In the genomic region with DNA sequence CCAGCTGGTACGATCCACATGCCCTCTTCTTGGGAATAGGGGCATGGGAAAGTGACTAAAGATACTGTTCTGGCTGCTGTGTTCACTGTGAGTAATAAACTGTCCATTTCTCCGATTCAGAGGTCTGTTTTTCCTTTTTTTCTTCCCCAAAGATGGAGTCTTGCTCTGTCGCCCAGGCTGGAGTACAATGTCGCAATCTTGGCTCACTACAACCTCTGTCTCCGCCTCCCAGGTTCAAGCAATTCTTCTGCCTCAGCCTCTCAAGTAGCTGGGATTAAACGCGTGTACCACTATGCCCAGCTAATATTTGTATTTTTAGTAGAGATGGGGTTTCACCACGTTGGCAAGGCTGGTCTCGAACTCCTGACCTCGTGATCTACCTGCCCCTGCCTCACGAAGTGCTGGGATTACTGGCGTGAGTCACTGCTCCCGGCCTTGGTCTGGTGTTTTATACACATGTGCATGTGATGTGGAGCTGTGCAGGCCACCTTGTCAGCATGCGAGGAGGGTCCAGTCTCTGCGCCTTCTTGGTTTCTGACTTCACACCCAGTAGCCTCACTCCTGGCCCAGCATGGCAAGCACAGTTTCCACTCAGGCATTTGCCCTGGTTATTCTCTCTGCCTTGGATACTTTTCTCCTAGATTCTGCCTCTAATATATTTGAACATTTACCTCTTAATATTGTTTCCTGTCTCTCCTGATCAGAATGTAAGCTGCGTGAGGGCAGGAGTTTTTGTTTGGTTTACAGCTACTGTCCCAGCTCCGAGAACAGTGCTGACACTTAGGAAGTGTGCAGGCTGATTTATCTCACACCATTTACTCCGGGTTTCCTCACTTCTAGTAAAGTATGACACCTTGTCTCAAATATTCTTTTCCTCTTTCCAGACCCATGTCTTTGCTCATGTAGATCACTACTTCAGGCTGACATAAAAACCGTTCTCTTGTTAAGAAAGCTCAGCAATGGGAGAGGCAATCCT, we compare ENCODE assay signal across 2 cellular contexts.
TF ChIP-seq lines count a peak whose summit lies in the region.

No MANE protein-coding gene starts in this region.

TF ChIP-seq in IMR-90, 13 proteins besides CTCF, POLR2A, EP300 and RAD21:
- TF ChIP-seq CEBPB (IDR thresholded peaks at IDR 0.05; ENCODE audit: low read depth, low read length) (peak; percentile 77), MXI1 (IDR thresholded peaks at IDR 0.05; ENCODE audit: borderline replicate concordance, low read depth, low read length) (no peak)

TF ChIP-seq in K562, 482 proteins besides CTCF, POLR2A, EP300 and RAD21:
- no peak for TF ChIP-seq SOX6 (IDR thresholded peaks at IDR 0.05)
- TF ChIP-seq, protein P1, sequence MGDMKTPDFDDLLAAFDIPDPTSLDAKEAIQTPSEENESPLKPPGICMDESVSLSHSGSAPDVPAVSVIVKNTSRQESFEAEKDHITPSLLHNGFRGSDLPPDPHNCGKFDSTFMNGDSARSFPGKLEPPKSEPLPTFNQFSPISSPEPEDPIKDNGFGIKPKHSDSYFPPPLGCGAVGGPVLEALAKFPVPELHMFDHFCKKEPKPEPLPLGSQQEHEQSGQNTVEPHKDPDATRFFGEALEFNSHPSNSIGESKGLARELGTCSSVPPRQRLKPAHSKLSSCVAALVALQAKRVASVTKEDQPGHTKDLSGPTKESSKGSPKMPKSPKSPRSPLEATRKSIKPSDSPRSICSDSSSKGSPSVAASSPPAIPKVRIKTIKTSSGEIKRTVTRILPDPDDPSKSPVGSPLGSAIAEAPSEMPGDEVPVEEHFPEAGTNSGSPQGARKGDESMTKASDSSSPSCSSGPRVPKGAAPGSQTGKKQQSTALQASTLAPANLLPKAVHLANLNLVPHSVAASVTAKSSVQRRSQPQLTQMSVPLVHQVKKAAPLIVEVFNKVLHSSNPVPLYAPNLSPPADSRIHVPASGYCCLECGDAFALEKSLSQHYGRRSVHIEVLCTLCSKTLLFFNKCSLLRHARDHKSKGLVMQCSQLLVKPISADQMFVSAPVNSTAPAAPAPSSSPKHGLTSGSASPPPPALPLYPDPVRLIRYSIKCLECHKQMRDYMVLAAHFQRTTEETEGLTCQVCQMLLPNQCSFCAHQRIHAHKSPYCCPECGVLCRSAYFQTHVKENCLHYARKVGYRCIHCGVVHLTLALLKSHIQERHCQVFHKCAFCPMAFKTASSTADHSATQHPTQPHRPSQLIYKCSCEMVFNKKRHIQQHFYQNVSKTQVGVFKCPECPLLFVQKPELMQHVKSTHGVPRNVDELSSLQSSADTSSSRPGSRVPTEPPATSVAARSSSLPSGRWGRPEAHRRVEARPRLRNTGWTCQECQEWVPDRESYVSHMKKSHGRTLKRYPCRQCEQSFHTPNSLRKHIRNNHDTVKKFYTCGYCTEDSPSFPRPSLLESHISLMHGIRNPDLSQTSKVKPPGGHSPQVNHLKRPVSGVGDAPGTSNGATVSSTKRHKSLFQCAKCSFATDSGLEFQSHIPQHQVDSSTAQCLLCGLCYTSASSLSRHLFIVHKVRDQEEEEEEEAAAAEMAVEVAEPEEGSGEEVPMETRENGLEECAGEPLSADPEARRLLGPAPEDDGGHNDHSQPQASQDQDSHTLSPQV (IDR thresholded peaks at IDR 0.05): 0 out of 2 replicates have a peak, but pooled peaks have one; percentile 9
- TF ChIP-seq, protein P2, sequence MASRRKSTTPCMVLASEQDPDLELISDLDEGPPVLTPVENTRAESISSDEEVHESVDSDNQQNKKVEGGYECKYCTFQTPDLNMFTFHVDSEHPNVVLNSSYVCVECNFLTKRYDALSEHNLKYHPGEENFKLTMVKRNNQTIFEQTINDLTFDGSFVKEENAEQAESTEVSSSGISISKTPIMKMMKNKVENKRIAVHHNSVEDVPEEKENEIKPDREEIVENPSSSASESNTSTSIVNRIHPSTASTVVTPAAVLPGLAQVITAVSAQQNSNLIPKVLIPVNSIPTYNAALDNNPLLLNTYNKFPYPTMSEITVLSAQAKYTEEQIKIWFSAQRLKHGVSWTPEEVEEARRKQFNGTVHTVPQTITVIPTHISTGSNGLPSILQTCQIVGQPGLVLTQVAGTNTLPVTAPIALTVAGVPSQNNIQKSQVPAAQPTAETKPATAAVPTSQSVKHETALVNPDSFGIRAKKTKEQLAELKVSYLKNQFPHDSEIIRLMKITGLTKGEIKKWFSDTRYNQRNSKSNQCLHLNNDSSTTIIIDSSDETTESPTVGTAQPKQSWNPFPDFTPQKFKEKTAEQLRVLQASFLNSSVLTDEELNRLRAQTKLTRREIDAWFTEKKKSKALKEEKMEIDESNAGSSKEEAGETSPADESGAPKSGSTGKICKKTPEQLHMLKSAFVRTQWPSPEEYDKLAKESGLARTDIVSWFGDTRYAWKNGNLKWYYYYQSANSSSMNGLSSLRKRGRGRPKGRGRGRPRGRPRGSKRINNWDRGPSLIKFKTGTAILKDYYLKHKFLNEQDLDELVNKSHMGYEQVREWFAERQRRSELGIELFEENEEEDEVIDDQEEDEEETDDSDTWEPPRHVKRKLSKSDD (conservative IDR thresholded peaks at IDR 0.05; ENCODE audit: low read length): no peak
- peak; percentile 81 for TF ChIP-seq ZNF316 (IDR thresholded peaks at IDR 0.05)
- TF ChIP-seq CEBPB (tag; IDR thresholded peaks at IDR 0.05): peak; percentile 86
- no peak for TF ChIP-seq CEBPG (CRISPR knock-in tag; IDR thresholded peaks at IDR 0.05)
- TF ChIP-seq CEBPG (tag; conservative IDR thresholded peaks at IDR 0.05 in 1 of 2, IDR thresholded peaks at IDR 0.05 in 1 of 2): peak; percentile 56 to 66
- TF ChIP-seq RHOXF2B (CRISPR knock-in tag; conservative IDR thresholded peaks at IDR 0.05): no peak
- TF ChIP-seq TRIM28 (IDR thresholded peaks at IDR 0.05): peak; percentile 71
- TF ChIP-seq CBX8 (IDR thresholded peaks at IDR 0.05; ENCODE audit: borderline replicate concordance, extremely low read depth, low read depth, low read length, poor library complexity, severe bottlenecking): no peak
- TF ChIP-seq, protein P3, sequence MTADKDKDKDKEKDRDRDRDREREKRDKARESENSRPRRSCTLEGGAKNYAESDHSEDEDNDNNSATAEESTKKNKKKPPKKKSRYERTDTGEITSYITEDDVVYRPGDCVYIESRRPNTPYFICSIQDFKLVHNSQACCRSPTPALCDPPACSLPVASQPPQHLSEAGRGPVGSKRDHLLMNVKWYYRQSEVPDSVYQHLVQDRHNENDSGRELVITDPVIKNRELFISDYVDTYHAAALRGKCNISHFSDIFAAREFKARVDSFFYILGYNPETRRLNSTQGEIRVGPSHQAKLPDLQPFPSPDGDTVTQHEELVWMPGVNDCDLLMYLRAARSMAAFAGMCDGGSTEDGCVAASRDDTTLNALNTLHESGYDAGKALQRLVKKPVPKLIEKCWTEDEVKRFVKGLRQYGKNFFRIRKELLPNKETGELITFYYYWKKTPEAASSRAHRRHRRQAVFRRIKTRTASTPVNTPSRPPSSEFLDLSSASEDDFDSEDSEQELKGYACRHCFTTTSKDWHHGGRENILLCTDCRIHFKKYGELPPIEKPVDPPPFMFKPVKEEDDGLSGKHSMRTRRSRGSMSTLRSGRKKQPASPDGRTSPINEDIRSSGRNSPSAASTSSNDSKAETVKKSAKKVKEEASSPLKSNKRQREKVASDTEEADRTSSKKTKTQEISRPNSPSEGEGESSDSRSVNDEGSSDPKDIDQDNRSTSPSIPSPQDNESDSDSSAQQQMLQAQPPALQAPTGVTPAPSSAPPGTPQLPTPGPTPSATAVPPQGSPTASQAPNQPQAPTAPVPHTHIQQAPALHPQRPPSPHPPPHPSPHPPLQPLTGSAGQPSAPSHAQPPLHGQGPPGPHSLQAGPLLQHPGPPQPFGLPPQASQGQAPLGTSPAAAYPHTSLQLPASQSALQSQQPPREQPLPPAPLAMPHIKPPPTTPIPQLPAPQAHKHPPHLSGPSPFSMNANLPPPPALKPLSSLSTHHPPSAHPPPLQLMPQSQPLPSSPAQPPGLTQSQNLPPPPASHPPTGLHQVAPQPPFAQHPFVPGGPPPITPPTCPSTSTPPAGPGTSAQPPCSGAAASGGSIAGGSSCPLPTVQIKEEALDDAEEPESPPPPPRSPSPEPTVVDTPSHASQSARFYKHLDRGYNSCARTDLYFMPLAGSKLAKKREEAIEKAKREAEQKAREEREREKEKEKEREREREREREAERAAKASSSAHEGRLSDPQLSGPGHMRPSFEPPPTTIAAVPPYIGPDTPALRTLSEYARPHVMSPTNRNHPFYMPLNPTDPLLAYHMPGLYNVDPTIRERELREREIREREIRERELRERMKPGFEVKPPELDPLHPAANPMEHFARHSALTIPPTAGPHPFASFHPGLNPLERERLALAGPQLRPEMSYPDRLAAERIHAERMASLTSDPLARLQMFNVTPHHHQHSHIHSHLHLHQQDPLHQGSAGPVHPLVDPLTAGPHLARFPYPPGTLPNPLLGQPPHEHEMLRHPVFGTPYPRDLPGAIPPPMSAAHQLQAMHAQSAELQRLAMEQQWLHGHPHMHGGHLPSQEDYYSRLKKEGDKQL (CRISPR knock-in tag; IDR thresholded peaks at IDR 0.05; ENCODE audit: borderline replicate concordance): no peak
- TF ChIP-seq, protein P4, sequence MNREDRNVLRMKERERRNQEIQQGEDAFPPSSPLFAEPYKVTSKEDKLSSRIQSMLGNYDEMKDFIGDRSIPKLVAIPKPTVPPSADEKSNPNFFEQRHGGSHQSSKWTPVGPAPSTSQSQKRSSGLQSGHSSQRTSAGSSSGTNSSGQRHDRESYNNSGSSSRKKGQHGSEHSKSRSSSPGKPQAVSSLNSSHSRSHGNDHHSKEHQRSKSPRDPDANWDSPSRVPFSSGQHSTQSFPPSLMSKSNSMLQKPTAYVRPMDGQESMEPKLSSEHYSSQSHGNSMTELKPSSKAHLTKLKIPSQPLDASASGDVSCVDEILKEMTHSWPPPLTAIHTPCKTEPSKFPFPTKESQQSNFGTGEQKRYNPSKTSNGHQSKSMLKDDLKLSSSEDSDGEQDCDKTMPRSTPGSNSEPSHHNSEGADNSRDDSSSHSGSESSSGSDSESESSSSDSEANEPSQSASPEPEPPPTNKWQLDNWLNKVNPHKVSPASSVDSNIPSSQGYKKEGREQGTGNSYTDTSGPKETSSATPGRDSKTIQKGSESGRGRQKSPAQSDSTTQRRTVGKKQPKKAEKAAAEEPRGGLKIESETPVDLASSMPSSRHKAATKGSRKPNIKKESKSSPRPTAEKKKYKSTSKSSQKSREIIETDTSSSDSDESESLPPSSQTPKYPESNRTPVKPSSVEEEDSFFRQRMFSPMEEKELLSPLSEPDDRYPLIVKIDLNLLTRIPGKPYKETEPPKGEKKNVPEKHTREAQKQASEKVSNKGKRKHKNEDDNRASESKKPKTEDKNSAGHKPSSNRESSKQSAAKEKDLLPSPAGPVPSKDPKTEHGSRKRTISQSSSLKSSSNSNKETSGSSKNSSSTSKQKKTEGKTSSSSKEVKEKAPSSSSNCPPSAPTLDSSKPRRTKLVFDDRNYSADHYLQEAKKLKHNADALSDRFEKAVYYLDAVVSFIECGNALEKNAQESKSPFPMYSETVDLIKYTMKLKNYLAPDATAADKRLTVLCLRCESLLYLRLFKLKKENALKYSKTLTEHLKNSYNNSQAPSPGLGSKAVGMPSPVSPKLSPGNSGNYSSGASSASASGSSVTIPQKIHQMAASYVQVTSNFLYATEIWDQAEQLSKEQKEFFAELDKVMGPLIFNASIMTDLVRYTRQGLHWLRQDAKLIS (CRISPR knock-in tag; IDR thresholded peaks at IDR 0.05): no peak
